ENCODE assay signal across 22 cellular contexts in the genomic region with DNA sequence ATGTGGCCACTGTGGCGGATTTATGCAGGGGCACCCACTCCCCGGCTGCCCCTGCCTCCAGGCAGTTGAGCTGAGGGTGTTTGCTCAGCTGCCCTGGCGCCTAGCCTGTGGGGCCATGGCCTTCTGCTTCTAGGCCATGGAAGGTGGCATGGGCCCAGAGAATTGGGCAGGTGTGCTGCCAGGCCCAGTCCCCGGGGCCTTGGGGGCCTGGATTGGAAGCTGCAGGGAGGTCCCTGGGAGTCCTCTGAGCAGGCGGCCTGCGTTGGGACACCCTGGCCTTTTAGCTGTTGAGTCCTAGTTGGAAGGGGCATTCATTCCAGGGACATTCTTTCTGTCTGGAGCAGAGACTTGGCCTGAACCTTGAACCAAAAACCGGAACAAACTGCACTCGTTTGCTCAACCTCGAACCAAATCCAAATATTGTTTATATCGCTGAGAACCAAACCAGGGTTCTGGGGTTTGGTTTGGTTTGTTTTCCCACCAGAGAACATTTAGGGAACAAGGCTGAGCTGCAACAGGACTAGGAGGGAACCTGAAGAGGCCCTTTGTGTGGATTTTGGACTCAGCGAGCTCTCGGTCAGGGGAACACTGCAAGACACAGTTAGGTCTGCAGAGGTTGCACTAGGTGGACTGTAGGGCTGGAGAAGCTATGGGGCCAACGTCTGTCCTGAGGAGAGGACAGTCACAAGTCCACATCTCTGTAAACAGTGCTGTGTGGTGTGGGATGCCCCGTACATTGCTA.
DNase-seq lines count a peak whose midpoint lies in the region; ATAC-seq and TF ChIP-seq lines count a peak whose summit lies in the region.
"Had no signal": no experiment of that assay in that cellular context is flagged by ENCODE, and none has a peak within 500 bp of the region (broad histone marks: within the 10 kb centered on the region; RNA-seq: fewer than 3 reads in every experiment).

No MANE protein-coding gene starts in this region.

- H3K9ac ChIP-seq in neural progenitor cell: no peak overlapping the region

- H3K27me3 Mint-ChIP-seq in neural progenitor cell (ENCODE audit: insufficient read depth, low read depth) (peaks cover 2% of the 10 kb centered on the region), glutamatergic neuron (ENCODE audit: unreplicated experiment) (no peaks in the 10 kb centered on the region)

- 65 to 85% methylated on average over 3 to 5 of the region's 14 CpGs for WGBS in gastroesophageal sphincter (ENCODE audit: low coverage in 1 of 2), 2 donors

- H3K27ac Mint-ChIP-seq in neural progenitor cell: peak overlapping the region; percentile 46
- no peak overlapping the region for H3K27ac Mint-ChIP-seq in glutamatergic neuron (ENCODE audit: unreplicated experiment)
- H3K27ac Mint-ChIP-seq: activated CD4-positive, alpha-beta T cell treated with anti-CD3 and anti-CD28 coated beads for 36 hours; B cell; effector memory CD8-positive, alpha-beta T cell had no signal

- peak; percentile 83 for DNase-seq in DMS53 (lab: John Stamatoyannopoulos, UW)
- DNase-seq in DMS53 treated with DMSO at 0.1 percent for 48 hours (lab: John Stamatoyannopoulos, UW; ENCODE audit: unreplicated experiment): no peak
- no peak for DNase-seq in neural progenitor cell (ENCODE audit: low spot score)
- DNase-seq in thoracic aorta (ENCODE audit: low spot score): no peak
- DNase-seq in glutamatergic neuron: no peak
- no peak for DNase-seq in UCSD-AML1 (lab: John Stamatoyannopoulos, UW; ENCODE audit: unreplicated experiment)
- DNase-seq: activated CD4-positive, alpha-beta T cell treated with anti-CD3 and anti-CD28 coated beads for 36 hours; Calu3; effector memory CD8-positive, alpha-beta T cell; midbrain; NCI-H2081; NCI-H526 treated with DMSO at 0.1 percent for 48 hours; occipital lobe; stimulated activated CD4-positive, alpha-beta T cell treated with anti-CD3 and anti-CD28 coated beads, Interleukin-4, amount 100 ng/mL, for 24 hours had no signal

- H3K36me3 Mint-ChIP-seq in neural progenitor cell (no peaks in the 10 kb centered on the region), glutamatergic neuron (ENCODE audit: unreplicated experiment) (no peaks in the 10 kb centered on the region)

- no peaks in the 10 kb centered on the region for H3K9me3 ChIP-seq in gastroesophageal sphincter
- H3K9me3 ChIP-seq in neural progenitor cell (ENCODE audit: low read depth): no peaks in the 10 kb centered on the region
- no peaks in the 10 kb centered on the region for H3K9me3 ChIP-seq in thoracic aorta

- H3K36me3 ChIP-seq in gastroesophageal sphincter (no peaks in the 10 kb centered on the region), neural progenitor cell (no peaks in the 10 kb centered on the region), thoracic aorta (no peaks in the 10 kb centered on the region)

- H3K4me1 ChIP-seq in gastroesophageal sphincter (peaks cover 26 to 77% (median 34%) of the 10 kb centered on the region in 3 donors), neural progenitor cell (peaks cover 13% of the 10 kb centered on the region), thoracic aorta (ENCODE audit: control insufficient read depth in 1 of 2, low read depth in 2 of 2) (peaks cover 25 to 47% of the 10 kb centered on the region in 2 donors)

- H4K20me1 ChIP-seq in neural progenitor cell (ENCODE audit: low read depth): no peaks in the 10 kb centered on the region

- H3K4me3 Mint-ChIP-seq in neural progenitor cell: no peak overlapping the region
- no peak overlapping the region for H3K4me3 Mint-ChIP-seq in glutamatergic neuron (ENCODE audit: unreplicated experiment)
- H3K4me3 Mint-ChIP-seq: activated CD4-positive, alpha-beta T cell treated with anti-CD3 and anti-CD28 coated beads for 36 hours; B cell; effector memory CD8-positive, alpha-beta T cell had no signal

- H3K4me1 Mint-ChIP-seq in neural progenitor cell: peaks cover 19% of the 10 kb centered on the region
- H3K4me1 Mint-ChIP-seq in glutamatergic neuron (ENCODE audit: low read depth, unreplicated experiment): peaks cover 15% of the 10 kb centered on the region
- H3K4me1 Mint-ChIP-seq: activated CD4-positive, alpha-beta T cell treated with anti-CD3 and anti-CD28 coated beads for 36 hours; B cell had no signal

- H3K9me3 Mint-ChIP-seq in neural progenitor cell (peaks cover 6% of the 10 kb centered on the region), glutamatergic neuron (ENCODE audit: unreplicated experiment) (peaks cover 3% of the 10 kb centered on the region)
- H3K9me3 Mint-ChIP-seq: effector memory CD8-positive, alpha-beta T cell had no signal

- TF ChIP-seq EP300 in gastroesophageal sphincter (IDR thresholded peaks at IDR 0.05): no peak

- TF ChIP-seq POLR2A in gastroesophageal sphincter (IDR thresholded peaks at IDR 0.05): no peak

- H3F3A ChIP-seq in neural progenitor cell (ENCODE audit: low read depth): no peaks in the 10 kb centered on the region

- H3K4me3 ChIP-seq in gastroesophageal sphincter (no peak overlapping the region), neural progenitor cell (no peak overlapping the region), thoracic aorta (no peak overlapping the region)
- H3K4me3 ChIP-seq: hepatocyte, smooth muscle cell had no signal

- H3K27ac ChIP-seq in gastroesophageal sphincter (peak overlapping the region; percentile 83 to 94 (median 89)), neural progenitor cell (no peak overlapping the region), thoracic aorta (peak overlapping the region; percentile 53 to 78)
- H3K27ac ChIP-seq: 22Rv1, HL-60 had no signal

- H3K27me3 ChIP-seq in gastroesophageal sphincter (no peaks in the 10 kb centered on the region), neural progenitor cell (no peaks in the 10 kb centered on the region), thoracic aorta (replicated peaks; ENCODE audit: insufficient read depth) (no peaks in the 10 kb centered on the region)
- H3K27me3 ChIP-seq: hepatocyte had no signal

- peak overlapping the region; percentile 66 for H2AFZ ChIP-seq in neural progenitor cell (replicated peaks)
- H2AFZ ChIP-seq: hepatocyte had no signal

- no peaks in the 10 kb centered on the region for H3K79me2 ChIP-seq in neural progenitor cell (ENCODE audit: low read depth)
- H3K79me2 ChIP-seq: hepatocyte had no signal

- no peak overlapping the region for H3K4me2 ChIP-seq in neural progenitor cell

- ATAC-seq in gastroesophageal sphincter (peak; percentile 44), thoracic aorta (ENCODE audit: insufficient number of reproducible peaks, low FRiP score, low read depth) (no peak), HG03460 (IDR thresholded peaks at IDR 0.05; ENCODE audit: unreplicated experiment) (no peak)
- ATAC-seq: activated CD4-positive, alpha-beta T cell treated with anti-CD3 and anti-CD28 coated beads for 36 hours; effector memory CD8-positive, alpha-beta T cell; Panc1 had no signal

- TF ChIP-seq CTCF in gastroesophageal sphincter (IDR thresholded peaks at IDR 0.05) (no peak), neural progenitor cell (IDR thresholded peaks at IDR 0.05) (no peak), thoracic aorta (IDR thresholded peaks at IDR 0.05) (no peak), glutamatergic neuron (IDR thresholded peaks at IDR 0.05; ENCODE audit: partially characterized antibody, unreplicated experiment) (no peak)
